14 cellular contexts compared by ENCODE assay signal in genomic region chr11:36214976-36215687, GRCh38.
DNase-seq lines count a peak whose midpoint lies in the region; ATAC-seq and TF ChIP-seq lines count a peak whose summit lies in the region.
"Had no signal": no experiment of that assay in that cellular context is flagged by ENCODE, and none has a peak within 500 bp of the region (broad histone marks: within the 10 kb centered on the region; RNA-seq: fewer than 3 reads in every experiment).

No MANE protein-coding gene starts in this region.

- peaks cover 5% of the 10 kb centered on the region for H3K79me1 ChIP-seq in trophoblast cell (ENCODE audit: low read length)

- in situ Hi-C loops in G401 (cut with HindIII; ENCODE audit: low sequenced_read_pairs) = no loop called here

- peak overlapping the region; percentile 16 for H3K18ac ChIP-seq in trophoblast cell (ENCODE audit: low read length)

- no peaks in the 10 kb centered on the region for H3K36me3 ChIP-seq in trophoblast cell (ENCODE audit: control insufficient read depth in 1 of 2, insufficient read depth in 2 of 2, low read length in 2 of 2)

- H3K27me3 Mint-ChIP-seq in brain = no peaks in the 10 kb centered on the region
- H3K27me3 Mint-ChIP-seq in glutamatergic neuron (ENCODE audit: unreplicated experiment) = no peaks in the 10 kb centered on the region
- H3K27me3 Mint-ChIP-seq in activated CD4-positive, alpha-beta T cell treated with anti-CD3 and anti-CD28 coated beads, Interleukin-2, amount 10 ng/mL, durations not matched to agents 7 days and 5 days = peaks cover 7% of the 10 kb centered on the region

- H2BK120ac ChIP-seq in trophoblast cell (ENCODE audit: insufficient read depth, low read length, poor library complexity) = no peak overlapping the region

- H3K9me3 Mint-ChIP-seq in brain (peaks cover 0 to 19% (median 12%) of the 10 kb centered on the region in 5 experiments), glutamatergic neuron (ENCODE audit: unreplicated experiment) (peaks cover 5% of the 10 kb centered on the region)
- H3K9me3 Mint-ChIP-seq in activated CD4-positive, alpha-beta T cell treated with anti-CD3 and anti-CD28 coated beads, Interleukin-2, amount 10 ng/mL, durations not matched to agents 7 days and 5 days = peaks cover 5% of the 10 kb centered on the region

- H2AFZ ChIP-seq in trophoblast cell (ENCODE audit: insufficient read depth, low read length, poor library complexity) = no peak overlapping the region

- H3K27ac ChIP-seq in trophoblast cell (ENCODE audit: low read depth, low read length) = no peak overlapping the region

- peaks cover 60% of the 10 kb centered on the region for H3K4me1 Mint-ChIP-seq in brain
- H3K4me1 Mint-ChIP-seq in glutamatergic neuron (ENCODE audit: low read depth, unreplicated experiment) = peaks cover 30% of the 10 kb centered on the region
- H3K4me1 Mint-ChIP-seq in activated CD4-positive, alpha-beta T cell treated with anti-CD3 and anti-CD28 coated beads, Interleukin-2, amount 10 ng/mL, durations not matched to agents 7 days and 5 days = no peaks in the 10 kb centered on the region

- no peak overlapping the region for H3K14ac ChIP-seq in trophoblast cell (ENCODE audit: low read length)

- no peak for TF ChIP-seq CTCF in brain (conservative IDR thresholded peaks at IDR 0.05)
- TF ChIP-seq CTCF in glutamatergic neuron (IDR thresholded peaks at IDR 0.05; ENCODE audit: partially characterized antibody, unreplicated experiment) = no peak

- WGBS in trophoblast cell (ENCODE audit: extremely low coverage, insufficient coverage, insufficient read length) = 100% methylated on average over 2 of the region's 13 CpGs

- peaks cover 19 to 31% of the 10 kb centered on the region in 2 experiments for H3K4me1 ChIP-seq in trophoblast cell (ENCODE audit: control insufficient read depth in 1 of 2, insufficient read depth in 2 of 2, low read length in 2 of 2)

- H3K27me3 ChIP-seq in trophoblast cell (ENCODE audit: insufficient read depth, low read length) = no peaks in the 10 kb centered on the region

- CTCF ChIA-PET in activated CD4-positive, alpha-beta T cell treated with anti-CD3 and anti-CD28 coated beads, Interleukin-2, amount 10 ng/mL, durations not matched to agents 7 days and 5 days (lab: Charles Lee) = interaction anchor here (1.1 kb wide), 1 partner anchor 101 kb away, joined by 3 read pairs; no protein-coding TSS in a partner anchor

- no peak overlapping the region for H3K4me3 ChIP-seq in trophoblast cell (ENCODE audit: low read depth, low read length)
- H3K4me3 ChIP-seq: K562 had no signal

- no peak overlapping the region for H3K4me3 Mint-ChIP-seq in brain
- H3K4me3 Mint-ChIP-seq in glutamatergic neuron (ENCODE audit: unreplicated experiment) = no peak overlapping the region
- no peak overlapping the region for H3K4me3 Mint-ChIP-seq in activated CD4-positive, alpha-beta T cell treated with anti-CD3 and anti-CD28 coated beads, Interleukin-2, amount 10 ng/mL, durations not matched to agents 7 days and 5 days
- H3K4me3 Mint-ChIP-seq: CD4-positive, alpha-beta T cell had no signal

- ATAC-seq in GM21825 (IDR thresholded peaks at IDR 0.05; ENCODE audit: unreplicated experiment) = no peak
- ATAC-seq: K562, Panc1, Right ventricle myocardium inferior had no signal

- no peak overlapping the region for H4K12ac ChIP-seq in trophoblast cell (ENCODE audit: low read depth, low read length)

- no peaks in the 10 kb centered on the region for H3K9me3 ChIP-seq in trophoblast cell (ENCODE audit: insufficient read depth, low read depth, low read length)

- H3K36me3 Mint-ChIP-seq in brain (peaks cover 31% of the 10 kb centered on the region), glutamatergic neuron (ENCODE audit: unreplicated experiment) (peaks cover 4% of the 10 kb centered on the region)
- no peaks in the 10 kb centered on the region for H3K36me3 Mint-ChIP-seq in activated CD4-positive, alpha-beta T cell treated with anti-CD3 and anti-CD28 coated beads, Interleukin-2, amount 10 ng/mL, durations not matched to agents 7 days and 5 days (ENCODE audit: low read depth)

- no peak overlapping the region for H4K8ac ChIP-seq in trophoblast cell (ENCODE audit: low read depth, low read length)

- no peak overlapping the region for H3K4ac ChIP-seq in trophoblast cell (ENCODE audit: low read depth, low read length)

- H3K23ac ChIP-seq in trophoblast cell (ENCODE audit: low read length) = no peak overlapping the region

- H3K79me2 ChIP-seq in trophoblast cell (ENCODE audit: control insufficient read depth, insufficient read depth, low read length, poor library complexity) = no peaks in the 10 kb centered on the region

- DNase-seq in G401 (ENCODE audit: low spot score) (peak; percentile 84), glutamatergic neuron (no peak), trophoblast cell (no peak), hepatic stellate cell (ENCODE audit: low spot score) (no peak)
- DNase-seq in activated CD4-positive, alpha-beta T cell treated with anti-CD3 and anti-CD28 coated beads, Interleukin-2, amount 10 ng/mL, durations not matched to agents 7 days and 5 days = no peak
- DNase-seq: AML-193; CD4-positive, alpha-beta T cell; NCI-H1048; NCI-H774 had no signal

- POLR2A ChIA-PET in activated CD4-positive, alpha-beta T cell treated with anti-CD3 and anti-CD28 coated beads, Interleukin-2, amount 10 ng/mL, durations not matched to agents 7 days and 5 days (lab: Charles Lee) = no interaction called here

- H3K27ac Mint-ChIP-seq in brain (peak overlapping the region; percentile 74 to 98 (median 92)), glutamatergic neuron (ENCODE audit: unreplicated experiment) (peak overlapping the region; percentile 13)
- H3K27ac Mint-ChIP-seq in activated CD4-positive, alpha-beta T cell treated with anti-CD3 and anti-CD28 coated beads, Interleukin-2, amount 10 ng/mL, durations not matched to agents 7 days and 5 days = no peak overlapping the region
- H3K27ac Mint-ChIP-seq: CD4-positive, alpha-beta T cell had no signal

- H2BK5ac ChIP-seq in trophoblast cell (ENCODE audit: low read depth, low read length, poor library complexity) = no peak overlapping the region

- no peak overlapping the region for H3K4me2 ChIP-seq in trophoblast cell (ENCODE audit: low read length)

- H2AK5ac ChIP-seq in trophoblast cell (ENCODE audit: low read length) = no peak overlapping the region

- no peak overlapping the region for H4K91ac ChIP-seq in trophoblast cell (ENCODE audit: low read depth, low read length)

- no peak overlapping the region for H3K9ac ChIP-seq in trophoblast cell (ENCODE audit: low read length)

- H2BK12ac ChIP-seq in trophoblast cell (ENCODE audit: low read length) = no peak overlapping the region
